8 cellular contexts compared by ENCODE assay signal in the genomic region with DNA sequence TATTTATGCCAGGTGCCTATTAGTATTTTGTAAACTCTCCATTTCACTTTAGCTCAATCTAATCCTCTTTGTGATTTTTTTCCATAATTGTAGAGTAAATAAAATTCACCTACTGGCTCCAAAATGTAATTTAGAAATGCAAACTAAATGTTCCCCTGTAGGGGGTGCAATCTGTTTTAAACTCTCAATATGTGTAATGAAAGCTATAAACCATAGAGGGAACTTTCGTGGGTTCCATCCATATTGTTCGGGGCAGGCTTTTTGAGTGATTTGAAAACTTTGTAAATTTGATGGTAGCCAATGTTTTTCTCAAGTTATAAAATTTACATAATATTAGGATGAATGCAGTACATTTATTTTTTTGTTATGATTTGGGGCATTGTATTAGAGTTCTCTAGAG. TPM values are rescaled to one million over a fixed set of nuclear protein-coding genes. Genes with fewer than 3 reads are reported as not detected.
DNase-seq lines count a peak whose midpoint lies in the region; ATAC-seq and TF ChIP-seq lines count a peak whose summit lies in the region.

No MANE protein-coding gene starts in this region.

- CTCF ChIA-PET in activated naive CD4-positive, alpha-beta T cell treated with anti-CD3 and anti-CD28 coated beads for 36 hours (lab: Charles Lee), result interaction anchor here (1.0 kb wide), 1 partner anchor 150 kb away, joined by 4 read pairs; no protein-coding TSS in a partner anchor

- no peaks in the 10 kb centered on the region for H3K27me3 Mint-ChIP-seq in activated naive CD4-positive, alpha-beta T cell treated with anti-CD3 and anti-CD28 coated beads for 36 hours (ENCODE audit: low read depth)

- DNase-seq in GM12865 (ENCODE audit: low read depth) (peak; percentile 25), MV-4-11 (lab: John Stamatoyannopoulos, UW) (peak; percentile 6), astrocyte of the spinal cord (ENCODE audit: low read depth, low spot score) (peak; percentile 64), left lobe of liver (ENCODE audit: low spot score) (no peak)
- no peak for DNase-seq in activated naive CD4-positive, alpha-beta T cell treated with Interleukin-2 at 50 U/mL for 16 hours
- no peak for DNase-seq in activated naive CD4-positive, alpha-beta T cell treated with anti-CD3 and anti-CD28 coated beads for 36 hours

- no peak overlapping the region for H3K4me3 Mint-ChIP-seq in activated naive CD4-positive, alpha-beta T cell treated with anti-CD3 and anti-CD28 coated beads for 36 hours

- H3K4me1 Mint-ChIP-seq in activated naive CD4-positive, alpha-beta T cell treated with anti-CD3 and anti-CD28 coated beads for 36 hours (ENCODE audit: low read depth), result peaks cover 3% of the 10 kb centered on the region

- H3K9me3 Mint-ChIP-seq in activated naive CD4-positive, alpha-beta T cell treated with anti-CD3 and anti-CD28 coated beads for 36 hours, result no peaks in the 10 kb centered on the region

- intact Hi-C loops in activated naive CD4-positive, alpha-beta T cell treated with anti-CD3 and anti-CD28 coated beads for 36 hours (cut with micrococcal nuclease), result loop anchor here (1.0 to 5.0 kb wide), 5 partner anchors 126 to 496 kb away; a partner anchor contains a TSS

- no peak overlapping the region for H3K27ac ChIP-seq in 22Rv1

- H3K36me3 Mint-ChIP-seq in activated naive CD4-positive, alpha-beta T cell treated with anti-CD3 and anti-CD28 coated beads for 36 hours (ENCODE audit: low read depth), result no peaks in the 10 kb centered on the region

- no peak overlapping the region for H3K27ac Mint-ChIP-seq in activated naive CD4-positive, alpha-beta T cell treated with anti-CD3 and anti-CD28 coated beads for 36 hours

- TF ChIP-seq CTCF in 22Rv1 (IDR thresholded peaks at IDR 0.05) (peak; percentile 66), GM12865 (IDR thresholded peaks at IDR 0.05; ENCODE audit: insufficient read depth, low read depth, low read length, missing control alignments) (peak; percentile 34), astrocyte of the spinal cord (IDR thresholded peaks at IDR 0.05; ENCODE audit: low read depth, low read length) (peak; percentile 57)

- no peak overlapping the region for H3K4me3 ChIP-seq in GM12865 (ENCODE audit: low read depth, low read length)
- no peak overlapping the region for H3K4me3 ChIP-seq in astrocyte of the spinal cord (ENCODE audit: low read depth, low read length)

- ATAC-seq in left lobe of liver (peak; percentile 71), GM21381 (IDR thresholded peaks at IDR 0.05; ENCODE audit: unreplicated experiment) (no peak)

- in situ Hi-C loops in astrocyte of the spinal cord (cut with HindIII; ENCODE audit: low sequenced_read_pairs), result no loop called here

RNA-seq across cellular contexts. Expression of a gene that starts 49.4 kb away (rescaled TPM):
- not detected for total RNA-seq in left lobe of liver
- total RNA-seq in activated naive CD4-positive, alpha-beta T cell treated with anti-CD3 and anti-CD28 coated beads for 36 hours, result not detected

Comparison
In these comparisons a context has a peak if more than half of its experiments do, and no peak if none do; other contexts are left out.
1. DNase-seq: peak in GM12865 (single experiment), MV-4-11 (single experiment) and astrocyte of the spinal cord (single experiment); none in left lobe of liver (single experiment), activated naive CD4-positive, alpha-beta T cell treated with Interleukin-2 at 50 U/mL for 16 hours (single experiment) and activated naive CD4-positive, alpha-beta T cell treated with anti-CD3 and anti-CD28 coated beads for 36 hours (single experiment).
2. Peak in every context shown above with its lines, with median percentiles within 50 percentile points of each other: CTCF ChIP-seq.